Comparison of ENCODE assay signal across 9 cellular contexts in the genomic region with DNA sequence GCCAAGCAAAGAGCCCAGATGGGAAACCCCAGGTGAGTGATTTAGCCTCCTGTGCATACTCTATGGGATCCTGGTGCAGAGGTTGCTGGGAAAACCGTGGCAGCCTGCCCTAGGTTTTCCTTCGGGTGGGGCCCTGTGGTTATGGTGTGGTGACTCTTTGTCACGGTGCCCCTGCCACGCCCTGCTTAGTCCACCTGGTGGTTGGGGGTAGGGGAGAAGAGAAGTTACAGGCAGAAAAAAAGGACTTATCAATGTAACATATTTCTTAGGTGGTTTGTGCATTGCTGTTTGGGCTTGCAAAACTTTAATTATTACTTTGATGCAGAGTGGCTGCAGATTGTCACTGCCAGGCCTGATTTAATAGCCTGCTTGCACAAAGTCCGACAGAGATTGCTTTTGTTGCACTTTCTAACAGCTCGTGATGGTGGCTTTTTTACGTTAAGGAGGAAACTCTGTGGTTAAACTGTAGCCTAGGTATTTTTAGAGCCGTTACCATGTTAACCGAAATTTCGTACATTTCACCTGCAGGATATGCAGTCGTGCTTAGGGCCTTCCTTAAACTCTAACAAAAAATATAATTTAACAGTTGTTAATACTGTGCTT.
DNase-seq lines count a peak whose midpoint lies in the region; ATAC-seq, FAIRE-seq and TF ChIP-seq lines count a peak whose summit lies in the region.
"Had no signal": no experiment of that assay in that cellular context is flagged by ENCODE, and none has a peak within 500 bp of the region (broad histone marks: within the 10 kb centered on the region; RNA-seq: fewer than 3 reads in every experiment).

No MANE protein-coding gene starts in this region.

- peak overlapping the region; percentile 97 for H3K27ac ChIP-seq in DOHH2 (ENCODE audit: low read depth, low read length)
- peak overlapping the region in 39 of 59 donors; percentile 0 to 89 (median 69) for H3K27ac ChIP-seq in dorsolateral prefrontal cortex
- H3K27ac ChIP-seq in pancreas = peak overlapping the region; percentile 31 to 80 (median 64)

- H3K4me1 ChIP-seq in DOHH2 (ENCODE audit: control insufficient read depth, low read length) = peaks cover 80% of the 10 kb centered on the region
- peaks cover 6 to 30% (median 27%) of the 10 kb centered on the region in 3 donors for H3K4me1 ChIP-seq in pancreas

- ATAC-seq in GM19463 (IDR thresholded peaks at IDR 0.05; ENCODE audit: unreplicated experiment) = peak; percentile 63
- peak; percentile 37 for ATAC-seq in HG03469 (IDR thresholded peaks at IDR 0.05; ENCODE audit: unreplicated experiment)
- peak; percentile 61 to 88 (median 84) for ATAC-seq in pancreas

- intact Hi-C loops in dorsolateral prefrontal cortex (cut with DNase I) = loop anchor here (5.0 kb wide), 1 partner anchor 523 kb away; a partner anchor contains a TSS
- intact Hi-C loops in pancreas (cut with DNase I) = no loop called here

- no peak for FAIRE-seq in pancreas (lab: Jason Lieb, UNC)

- peak; percentile 34 for DNase-seq in T-helper 9 cell
- DNase-seq in dorsolateral prefrontal cortex = peak in 2 of 10 donors; percentile 34 to 57
- peak; percentile 71 to 90 (median 82) for DNase-seq in pancreas
- no peak for DNase-seq in NCI-H226
- DNase-seq in 8988T = no peak
- DNase-seq: IMR-90 had no signal

- H3K4me2 ChIP-seq in DOHH2 (ENCODE audit: low read length) = peak overlapping the region; percentile 81

- H3K4me3 ChIP-seq in DOHH2 (ENCODE audit: low read length) = peak overlapping the region; percentile 74
- peak overlapping the region in 25 of 59 donors; percentile 0 to 57 (median 44) for H3K4me3 ChIP-seq in dorsolateral prefrontal cortex
- peak overlapping the region in 2 of 4 donors; percentile 10 to 22 for H3K4me3 ChIP-seq in pancreas

- H3K9me2 ChIP-seq in DOHH2 (replicated peaks; ENCODE audit: control insufficient read depth, low read length) = no peaks in the 10 kb centered on the region

- peaks cover 38% of the 10 kb centered on the region for H3F3A ChIP-seq in DOHH2 (ENCODE audit: control insufficient read depth, insufficient read depth)

- H3K27me3 ChIP-seq in DOHH2 (ENCODE audit: control insufficient read depth, low read length) (no peaks in the 10 kb centered on the region), dorsolateral prefrontal cortex (no peaks in the 10 kb centered on the region), pancreas (no peaks in the 10 kb centered on the region)

- no peaks in the 10 kb centered on the region for H3K79me2 ChIP-seq in DOHH2 (ENCODE audit: control insufficient read depth, low read length)

- H3K9me3 ChIP-seq in DOHH2 (ENCODE audit: control insufficient read depth, insufficient read depth, low read length) (peaks cover 14% of the 10 kb centered on the region), pancreas (no peaks in the 10 kb centered on the region)

- no peaks in the 10 kb centered on the region for H4K20me1 ChIP-seq in DOHH2 (ENCODE audit: control insufficient read depth, insufficient read depth, low read depth, low read length)

- TF ChIP-seq CTCF in DOHH2 (IDR thresholded peaks at IDR 0.05; ENCODE audit: low read depth, low read length, poor library complexity, severe bottlenecking) = no peak
- no peak for TF ChIP-seq CTCF in dorsolateral prefrontal cortex (IDR thresholded peaks at IDR 0.05 in 54 of 56, conservative IDR thresholded peaks at IDR 0.05 in 2 of 56; ENCODE audit: low read depth in 1 of 56, partially characterized antibody in 56 of 56)
- TF ChIP-seq CTCF in pancreas (IDR thresholded peaks at IDR 0.05) = no peak

- WGBS in pancreas, 2 donors = 8 to 9% methylated on average over 11 of the region's 11 CpGs

- H3K36me3 ChIP-seq in DOHH2 (ENCODE audit: control insufficient read depth, low read length) (peaks cover 52% of the 10 kb centered on the region), pancreas (no peaks in the 10 kb centered on the region)

Comparison
In these comparisons a context has a peak if more than half of its experiments do, and no peak if none do; other contexts are left out.
1. DNase-seq: peak in T-helper 9 cell (single experiment) and pancreas (6 of 6); none in NCI-H226 (single experiment) and 8988T (single experiment).
2. intact Hi-C loops: an anchor here in dorsolateral prefrontal cortex (5.0 kb wide); none called in pancreas.
3. Peak in every context shown above with its lines, with median percentiles within 50 percentile points of each other: H3K27ac ChIP-seq and ATAC-seq.